ENCODE assay signal across 8 cellular contexts in the genomic region with DNA sequence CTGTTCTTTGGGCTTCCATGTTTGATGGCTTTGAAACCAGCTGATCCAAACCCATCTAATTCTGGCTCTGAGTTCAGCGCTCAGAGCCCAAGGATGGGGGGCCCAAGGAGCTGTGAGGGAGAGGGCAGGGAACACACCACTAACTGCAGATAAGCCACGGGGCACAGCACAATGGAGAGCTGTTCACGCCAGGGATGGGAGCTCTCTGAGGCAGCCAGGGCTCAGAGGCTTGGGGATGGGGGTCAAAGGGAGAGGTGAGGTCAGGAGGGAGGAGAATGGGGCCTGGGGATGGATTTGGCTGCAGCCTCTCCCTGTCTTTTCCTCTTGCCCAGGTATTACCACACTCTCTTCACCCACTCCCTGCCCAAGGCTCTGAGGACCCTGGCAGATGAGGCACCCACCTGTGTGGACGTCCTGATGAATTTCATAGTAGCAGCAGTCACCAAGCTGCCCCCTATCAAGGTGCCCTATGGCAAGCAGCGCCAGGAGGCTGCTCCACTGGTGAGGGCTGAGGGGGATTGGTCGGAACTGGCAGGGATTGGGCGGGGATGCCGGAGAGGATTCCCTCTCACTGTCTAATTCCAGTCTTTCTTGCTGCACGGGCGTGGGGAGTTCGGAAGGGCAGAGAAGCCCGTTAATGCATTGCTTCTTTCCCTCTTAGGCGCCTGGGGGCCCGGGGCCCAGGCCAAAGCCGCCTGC. TPM values are rescaled to one million over a fixed set of nuclear protein-coding genes. Genes with fewer than 3 reads are reported as not detected.
A peak's percentile ranks its signal among the peaks of the same experiment; 100 is the strongest.
DNase-seq lines count a peak whose midpoint lies in the region; ATAC-seq and TF ChIP-seq lines count a peak whose summit lies in the region.

No MANE protein-coding gene starts in this region.

- no peaks in the 10 kb centered on the region for H3K9me3 Mint-ChIP-seq in chondrocyte (ENCODE audit: low read depth)
- no peaks in the 10 kb centered on the region for H3K9me3 Mint-ChIP-seq in natural killer cell treated with Interleukin-12 subunit alpha and Interleukin-12 subunit beta and Interleukin-15 and Interleukin-18, amount 100 ng/mL, for 72 hours

- peak overlapping the region; percentile 44; the same call in 1 of the 2 replicates for H3K27ac ChIP-seq in C4-2B

- no peak overlapping the region for H3K27ac Mint-ChIP-seq in chondrocyte (ENCODE audit: unreplicated experiment)
- peak overlapping the region in 1 of 2 donors; percentile 59 for H3K27ac Mint-ChIP-seq in natural killer cell treated with Interleukin-12 subunit alpha and Interleukin-12 subunit beta and Interleukin-15 and Interleukin-18, amount 100 ng/mL, for 72 hours

- H3K4me1 Mint-ChIP-seq in chondrocyte (ENCODE audit: low read depth), result peaks cover 18% of the 10 kb centered on the region
- H3K4me1 Mint-ChIP-seq in natural killer cell treated with Interleukin-12 subunit alpha and Interleukin-12 subunit beta and Interleukin-15 and Interleukin-18, amount 100 ng/mL, for 72 hours (ENCODE audit: low read depth in 2 of 2), result peaks cover 9 to 13% of the 10 kb centered on the region in 2 donors

- no peak for TF ChIP-seq CTCF in C4-2B (conservative IDR thresholded peaks at IDR 0.05)
- TF ChIP-seq CTCF in chondrocyte (IDR thresholded peaks at IDR 0.05), result no peak

- no peaks in the 10 kb centered on the region for H3K27me3 ChIP-seq in MG63

- no peak for ATAC-seq in natural killer cell treated with Interleukin-12 subunit alpha and Interleukin-12 subunit beta and Interleukin-15 and Interleukin-18, amount 100 ng/mL, for 72 hours
- no peak for ATAC-seq in HG02970 (IDR thresholded peaks at IDR 0.05; ENCODE audit: low FRiP score, unreplicated experiment)
- ATAC-seq in HG03378 (IDR thresholded peaks at IDR 0.05; ENCODE audit: unreplicated experiment), result no peak

- H3K36me3 Mint-ChIP-seq in chondrocyte (ENCODE audit: low read depth), result no peaks in the 10 kb centered on the region
- H3K36me3 Mint-ChIP-seq in natural killer cell treated with Interleukin-12 subunit alpha and Interleukin-12 subunit beta and Interleukin-15 and Interleukin-18, amount 100 ng/mL, for 72 hours, result no peaks in the 10 kb centered on the region

- H3K4me3 Mint-ChIP-seq in chondrocyte (ENCODE audit: unreplicated experiment), result peak overlapping the region; percentile 96
- peak overlapping the region; percentile 94 for H3K4me3 Mint-ChIP-seq in natural killer cell treated with Interleukin-12 subunit alpha and Interleukin-12 subunit beta and Interleukin-15 and Interleukin-18, amount 100 ng/mL, for 72 hours

- H3K36me3 ChIP-seq in MG63, result no peaks in the 10 kb centered on the region

- H3K9me3 ChIP-seq in MG63, result no peaks in the 10 kb centered on the region

- no peaks in the 10 kb centered on the region for H3K27me3 Mint-ChIP-seq in chondrocyte (ENCODE audit: low read depth)
- peaks cover 0 to 9% of the 10 kb centered on the region in 2 donors for H3K27me3 Mint-ChIP-seq in natural killer cell treated with Interleukin-12 subunit alpha and Interleukin-12 subunit beta and Interleukin-15 and Interleukin-18, amount 100 ng/mL, for 72 hours

- peak overlapping the region; percentile 61 for H3K4me3 ChIP-seq in MG63

- DNase-seq in MG63 (no peak), chondrocyte (ENCODE audit: low spot score) (no peak), NCI-H1092 treated with DMSO at 0.1 percent for 48 hours (lab: John Stamatoyannopoulos, UW) (no peak), NCI-H2029 (lab: John Stamatoyannopoulos, UW) (no peak)
- no peak for DNase-seq in natural killer cell treated with Interleukin-12 subunit alpha and Interleukin-12 subunit beta and Interleukin-15 and Interleukin-18, amount 100 ng/mL, for 72 hours (ENCODE audit: low spot score)

RNA-seq across cellular contexts. Expression of gene SLC30A2, which starts 11.3 kb away (rescaled TPM):
- total RNA-seq in MG63 (2014; rRNA removed; shearing (Covaris generic); ENCODE audit: low replicate concordance), result not detected in 2 replicates
- total RNA-seq in chondrocyte, result 0.12 TPM in 1 of 3 replicates, not detected in the others
- total RNA-seq in natural killer cell treated with Interleukin-12 subunit alpha and Interleukin-12 subunit beta and Interleukin-15 and Interleukin-18, amount 100 ng/mL, for 72 hours, result not detected

RNA-seq across cellular contexts. Expression of gene EXTL1, which starts 13.1 kb away (rescaled TPM):
- total RNA-seq in MG63 (2014; rRNA removed; shearing (Covaris generic); ENCODE audit: low replicate concordance), result not detected in 2 replicates
- total RNA-seq in chondrocyte, result 4.3 to 7.9 TPM (median 6.4 TPM) in 3 replicates
- total RNA-seq in natural killer cell treated with Interleukin-12 subunit alpha and Interleukin-12 subunit beta and Interleukin-15 and Interleukin-18, amount 100 ng/mL, for 72 hours, result not detected

RNA-seq across cellular contexts. Expression of gene TRIM63, which starts 32.8 kb away (rescaled TPM):
- not detected in 2 replicates for total RNA-seq in MG63 (2014; rRNA removed; shearing (Covaris generic); ENCODE audit: low replicate concordance)
- 0.26 to 0.70 TPM in 2 of 3 replicates, not detected in the other for total RNA-seq in chondrocyte
- not detected for total RNA-seq in natural killer cell treated with Interleukin-12 subunit alpha and Interleukin-12 subunit beta and Interleukin-15 and Interleukin-18, amount 100 ng/mL, for 72 hours

RNA-seq across cellular contexts. Expression of gene PAFAH2, which starts 36.8 kb away (rescaled TPM):
- total RNA-seq in MG63 (2014; rRNA removed; shearing (Covaris generic); ENCODE audit: low replicate concordance), result 3.3 and 4.5 TPM in 2 replicates
- total RNA-seq in chondrocyte, result 10.0 to 12.5 TPM (median 10.7 TPM) in 3 replicates
- total RNA-seq in natural killer cell treated with Interleukin-12 subunit alpha and Interleukin-12 subunit beta and Interleukin-15 and Interleukin-18, amount 100 ng/mL, for 72 hours, result 10 to 100 TPM; 14.2 to 20.0 TPM
